ENCODE assay signal across 23 cellular contexts in genomic region chr4:146506272-146506671, GRCh38.
"Had no signal": no experiment of that assay in that cellular context is flagged by ENCODE, and none has a peak within 500 bp of the region (broad histone marks: within the 10 kb centered on the region; RNA-seq: fewer than 3 reads in every experiment).

No MANE protein-coding gene starts in this region.

- H3K27me3 Mint-ChIP-seq: activated B cell treated with CpG ODN at 0.5 μM for 24 hours; activated CD4-positive, alpha-beta memory T cell treated with anti-CD3 and anti-CD28 coated beads for 36 hours; activated naive CD4-positive, alpha-beta T cell treated with anti-CD3 and anti-CD28 coated beads, Interleukin-2, amount 10 ng/mL, durations not matched to agents 7 days and 5 days had no signal

- H3K4me1 Mint-ChIP-seq: activated naive CD4-positive, alpha-beta T cell treated with anti-CD3 and anti-CD28 coated beads, Interleukin-2, amount 10 ng/mL, durations not matched to agents 7 days and 5 days; immature natural killer cell; nephron had no signal

- H3K27ac Mint-ChIP-seq: activated B cell treated with CpG ODN at 0.5 μM for 24 hours; activated CD4-positive, alpha-beta memory T cell treated with anti-CD3 and anti-CD28 coated beads for 36 hours; activated naive CD4-positive, alpha-beta T cell treated with anti-CD3 and anti-CD28 coated beads, Interleukin-2, amount 10 ng/mL, durations not matched to agents 7 days and 5 days; immature natural killer cell; nephron; T-helper 2 cell treated with Interferon-gamma antibody and Interleukin-4, amounts not matched to agents 5 μg/mL and 100 μg/mL, for 36 hours had no signal

- H3K9me3 Mint-ChIP-seq: activated B cell treated with CpG ODN at 0.5 μM for 24 hours; activated CD4-positive, alpha-beta memory T cell treated with anti-CD3 and anti-CD28 coated beads for 36 hours; activated naive CD4-positive, alpha-beta T cell treated with anti-CD3 and anti-CD28 coated beads, Interleukin-2, amount 10 ng/mL, durations not matched to agents 7 days and 5 days; immature natural killer cell; nephron; T-helper 2 cell treated with Interferon-gamma antibody and Interleukin-4, amounts not matched to agents 5 μg/mL and 100 μg/mL, for 36 hours had no signal

- H3K4me3 Mint-ChIP-seq: activated B cell treated with CpG ODN at 0.5 μM for 24 hours; activated CD4-positive, alpha-beta memory T cell treated with anti-CD3 and anti-CD28 coated beads for 36 hours; activated naive CD4-positive, alpha-beta T cell treated with anti-CD3 and anti-CD28 coated beads, Interleukin-2, amount 10 ng/mL, durations not matched to agents 7 days and 5 days; immature natural killer cell; nephron; T-helper 2 cell treated with Interferon-gamma antibody and Interleukin-4, amounts not matched to agents 5 μg/mL and 100 μg/mL, for 36 hours had no signal

- ATAC-seq: esophagus mucosa, heart left ventricle, left colon, right cardiac atrium, upper lobe of right lung had no signal

- DNase-seq: activated B cell treated with CpG ODN at 0.5 μM for 24 hours; activated CD4-positive, alpha-beta memory T cell treated with anti-CD3 and anti-CD28 coated beads for 36 hours; activated effector memory CD4-positive, alpha-beta T cell treated with Interleukin-2 at 50 U/mL for 16 hours; activated naive CD4-positive, alpha-beta T cell treated with anti-CD3 and anti-CD28 coated beads, Interleukin-2, amount 10 ng/mL, durations not matched to agents 7 days and 5 days; activated T-cell treated with anti-CD3 and anti-CD28 coated beads, Interleukin-2, amount 50 U/mL, for 48 hours; central memory CD4-positive, alpha-beta T cell; foreskin fibroblast; heart left ventricle; hypothalamus; immature natural killer cell; kidney; left colon; mammary epithelial cell; posterior cingulate gyrus; right cardiac atrium; spleen; stomach; T-helper 1 cell; tibial artery; upper lobe of right lung had no signal
